8 cellular contexts compared by ENCODE assay signal in the genomic region with DNA sequence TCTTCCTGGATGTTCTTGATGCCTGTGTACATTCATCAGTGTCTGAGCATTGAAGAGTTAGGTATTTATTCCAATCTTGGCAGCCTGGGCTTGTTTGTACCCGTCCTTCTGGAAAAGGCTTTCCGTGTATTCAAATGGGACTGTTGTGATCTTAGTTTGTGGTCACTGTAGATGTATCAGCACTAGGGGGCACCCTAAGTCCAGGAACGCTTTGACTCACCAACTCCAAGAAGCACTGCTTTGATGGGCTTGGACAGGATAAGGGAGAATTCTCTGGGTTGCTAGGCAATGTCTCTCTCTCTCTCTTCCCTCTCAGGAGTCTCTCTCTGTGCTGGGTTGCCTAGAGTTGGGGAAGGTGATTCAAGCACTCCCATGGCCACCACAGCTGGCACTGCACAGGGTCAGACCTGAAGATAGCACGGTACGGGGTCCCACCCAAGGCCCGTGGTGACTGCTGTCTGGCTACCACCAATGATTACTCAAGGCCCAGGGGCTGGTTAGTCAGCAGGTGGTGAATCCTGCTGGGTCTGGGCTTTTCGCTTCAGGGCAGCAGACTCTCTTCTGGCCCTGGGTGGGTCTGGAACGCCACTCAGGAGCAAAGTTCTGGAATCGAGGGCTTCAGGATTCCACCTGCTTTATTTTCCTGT.
A peak's percentile ranks its signal among the peaks of the same experiment; 100 is the strongest.
DNase-seq lines count a peak whose midpoint lies in the region; ATAC-seq and TF ChIP-seq lines count a peak whose summit lies in the region.

No MANE protein-coding gene starts in this region.

- H3K9me3 ChIP-seq in PC-3 (ENCODE audit: low read length), result no peaks in the 10 kb centered on the region

- DNase-seq in DMS53 treated with DMSO at 0.1 percent for 48 hours (lab: John Stamatoyannopoulos, UW; ENCODE audit: unreplicated experiment) (peak; percentile 18), HEK293T (ENCODE audit: extremely low spot score) (peak; percentile 59), PC-3 (peak; percentile 74), dermis microvascular lymphatic vessel endothelial cell (ENCODE audit: low read depth in 2 of 2) (peak; percentile 49 to 84), medulla oblongata (ENCODE audit: extremely low spot score) (peak; percentile 79), omental fat pad (ENCODE audit: low spot score) (no peak)
- DNase-seq in NK-92 treated with Interleukin-12 subunit alpha and Interleukin-12 subunit beta, amount 100 ng/mL, for 24 hours (lab: John Stamatoyannopoulos, UW), result no peak
- no peak for DNase-seq in activated CD4-positive, CD25-positive, alpha-beta regulatory T cell (lab: John Stamatoyannopoulos, UW)

- H3K4me2 ChIP-seq in PC-3 (ENCODE audit: low read length), result no peak overlapping the region

- TF ChIP-seq CTCF in PC-3 (conservative IDR thresholded peaks at IDR 0.05; ENCODE audit: low read depth, low read length) (peak; percentile 86), omental fat pad (IDR thresholded peaks at IDR 0.05) (no peak)

- CTCF ChIA-PET in HEK293T (lab: Yijun Ruan, JAX) (interaction anchor here (0.6 to 1.2 kb wide), 5 partner anchors 19 to 585 kb away, joined by 3 to 4 read pairs (median 3); no protein-coding TSS in a partner anchor), PC-3 (lab: Charles Lee) (interaction anchor here (0.5 to 1.5 kb wide), 7 partner anchors 13 to 1320 kb away, joined by 3 to 7 read pairs (median 4); no protein-coding TSS in a partner anchor)

- no peaks in the 10 kb centered on the region for H3K4me1 ChIP-seq in PC-3 (ENCODE audit: insufficient read depth, low read length)

- no peak overlapping the region for H2AFZ ChIP-seq in PC-3 (ENCODE audit: low read length)

- intact Hi-C loops in PC-3 (cut with micrococcal nuclease), result loop anchor here (1.0 kb wide), 2 partner anchors 32 to 134 kb away; no protein-coding TSS in a partner anchor

- H3K79me2 ChIP-seq in PC-3 (ENCODE audit: low read length), result no peaks in the 10 kb centered on the region

- H3K9ac ChIP-seq in PC-3 (ENCODE audit: low read length), result no peak overlapping the region

- no peaks in the 10 kb centered on the region for H3F3A ChIP-seq in PC-3 (ENCODE audit: low read length, unreplicated experiment)

- peaks cover 15% of the 10 kb centered on the region; the same call in 1 of the 2 replicates for H3K36me3 ChIP-seq in PC-3 (ENCODE audit: low read depth, low read length)

- H4K20me1 ChIP-seq in PC-3 (ENCODE audit: low read length), result no peaks in the 10 kb centered on the region

- H3K27ac ChIP-seq in PC-3 (ENCODE audit: low read length), result no peak overlapping the region

- ATAC-seq in PC-3, result peak; percentile 88
- no peak for ATAC-seq in omental fat pad (ENCODE audit: low FRiP score)

- POLR2A ChIA-PET in HEK293T (lab: Yijun Ruan, JAX) (no interaction called here), PC-3 (lab: Charles Lee; ENCODE audit: unreplicated experiment) (no interaction called here)

- H3K4me3 ChIP-seq in PC-3 (ENCODE audit: low read length), result no peak overlapping the region

- H3K9me2 ChIP-seq in PC-3 (replicated peaks; ENCODE audit: low read length), result no peaks in the 10 kb centered on the region

- BruUV-seq in PC-3 (replicated peaks; lab: Mats Ljungman, UMichigan), result no TSS peak

- H3K27me3 ChIP-seq in PC-3 (ENCODE audit: low read length), result no peaks in the 10 kb centered on the region

TF ChIP-seq in HEK293T, 16 proteins besides CTCF, POLR2A, EP300 and RAD21:
- TF ChIP-seq FOXK2 (IDR thresholded peaks at IDR 0.05) (no peak), SP1 (IDR thresholded peaks at IDR 0.05) (no peak), NFRKB (IDR thresholded peaks at IDR 0.05) (no peak), SUZ12 (IDR thresholded peaks at IDR 0.05) (no peak), FOXA1 (IDR thresholded peaks at IDR 0.05) (no peak), TARDBP (IDR thresholded peaks at IDR 0.05) (no peak), HDGF (IDR thresholded peaks at IDR 0.05; ENCODE audit: borderline replicate concordance) (no peak), ZNF384 (IDR thresholded peaks at IDR 0.05) (no peak), ELF4 (IDR thresholded peaks at IDR 0.05) (no peak), BHLHE40 (IDR thresholded peaks at IDR 0.05; ENCODE audit: borderline replicate concordance) (no peak), LEF1 (IDR thresholded peaks at IDR 0.05; ENCODE audit: borderline replicate concordance) (no peak), ARNT (IDR thresholded peaks at IDR 0.05) (no peak), CTBP1 (IDR thresholded peaks at IDR 0.05; ENCODE audit: borderline replicate concordance) (no peak), L3MBTL2 (conservative IDR thresholded peaks at IDR 0.05) (no peak), PKNOX1 (IDR thresholded peaks at IDR 0.05) (no peak), FOXM1 (IDR thresholded peaks at IDR 0.05; ENCODE audit: borderline replicate concordance) (no peak)

Comparison
In these comparisons a context has a peak if more than half of its experiments do, and no peak if none do; other contexts are left out.
1. DNase-seq: peak in DMS53 treated with DMSO at 0.1 percent for 48 hours (single experiment), HEK293T (single experiment), PC-3 (single experiment), dermis microvascular lymphatic vessel endothelial cell (2 of 2) and medulla oblongata (single experiment); none in omental fat pad (single experiment), NK-92 treated with Interleukin-12 subunit alpha and Interleukin-12 subunit beta, amount 100 ng/mL, for 24 hours (single experiment) and activated CD4-positive, CD25-positive, alpha-beta regulatory T cell (0 of 4).